ENCODE assay signal across 14 cellular contexts in the genomic region with DNA sequence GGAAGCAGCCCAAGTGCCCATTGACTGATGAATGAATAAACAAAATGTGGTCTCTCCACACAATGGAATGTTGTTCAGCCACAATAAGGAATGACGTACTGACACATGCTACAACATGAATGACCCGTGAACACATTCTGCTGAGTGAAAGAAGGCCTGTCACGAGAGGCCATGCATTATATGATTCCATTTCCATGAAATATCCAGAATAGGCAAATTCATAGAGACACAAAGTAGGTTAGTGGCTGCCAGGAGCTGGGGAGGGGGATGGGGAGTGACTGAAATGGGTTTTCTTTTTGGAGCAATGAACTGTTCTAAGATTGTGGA. TPM values are rescaled to one million over a fixed set of nuclear protein-coding genes. Genes with fewer than 3 reads are reported as not detected.
DNase-seq lines count a peak whose midpoint lies in the region; ATAC-seq and FAIRE-seq lines count a peak whose summit lies in the region.
"Had no signal": no experiment of that assay in that cellular context is flagged by ENCODE, and none has a peak within 500 bp of the region (broad histone marks: within the 10 kb centered on the region; RNA-seq: fewer than 3 reads in every experiment).

No MANE protein-coding gene starts in this region.

- peaks cover 7% of the 10 kb centered on the region for H3K36me3 Mint-ChIP-seq in T-helper 17 cell (ENCODE audit: low read depth)
- H3K36me3 Mint-ChIP-seq in stimulated activated effector memory CD8-positive, alpha-beta T cell treated with anti-CD3 and anti-CD28 coated beads, Interleukin-12 subunit alpha, Interleukin-12 subunit beta, amount 100 ng/mL, for 72 hours, result peaks cover 32% of the 10 kb centered on the region
- H3K36me3 Mint-ChIP-seq in activated naive CD8-positive, alpha-beta T cell treated with anti-CD3 and anti-CD28 coated beads, Interleukin-2, amount 50 U/mL, for 24 hours (ENCODE audit: low read depth), result peaks cover 11% of the 10 kb centered on the region

- no peaks in the 10 kb centered on the region for H3K9me3 Mint-ChIP-seq in stimulated activated effector memory CD8-positive, alpha-beta T cell treated with anti-CD3 and anti-CD28 coated beads, Interleukin-12 subunit alpha, Interleukin-12 subunit beta, amount 100 ng/mL, for 72 hours
- H3K9me3 Mint-ChIP-seq in activated naive CD8-positive, alpha-beta T cell treated with anti-CD3 and anti-CD28 coated beads, Interleukin-2, amount 50 U/mL, for 24 hours, result no peaks in the 10 kb centered on the region

- DNase-seq in GM04504 (ENCODE audit: low read depth) (peak; percentile 31), T-helper 17 cell (no peak), frontal cortex (ENCODE audit: low spot score in 2 of 2) (peak in 1 of 2 donors; percentile 65), cerebellar nuclear complex (lab: John Stamatoyannopoulos, UW) (no peak)
- DNase-seq in stimulated activated effector memory CD8-positive, alpha-beta T cell treated with anti-CD3 and anti-CD28 coated beads, Interleukin-12 subunit alpha, Interleukin-12 subunit beta, amount 100 ng/mL, for 72 hours (ENCODE audit: low spot score in 2 of 2), result no peak
- no peak for DNase-seq in activated CD4-positive, CD25-positive, alpha-beta regulatory T cell treated with anti-CD3 and anti-CD28 coated beads, Interleukin-2, amount 50 U/mL, for 72 hours
- no peak for DNase-seq in activated naive CD8-positive, alpha-beta T cell treated with anti-CD3 and anti-CD28 coated beads, Interleukin-2, amount 50 U/mL, for 24 hours
- DNase-seq: activated CD8-positive, alpha-beta T cell treated with anti-CD3 and anti-CD28 coated beads, Interleukin-2, amount 10 ng/mL, durations not matched to agents 7 days and 5 days; DND-41; NCI-H1436; stimulated activated CD4-positive, alpha-beta T cell treated with anti-CD3 and anti-CD28 coated beads, Interleukin-4, amount 100 ng/mL, for 1 hour; transverse colon had no signal

- peaks cover 19% of the 10 kb centered on the region for H3K4me1 Mint-ChIP-seq in T-helper 17 cell
- peaks cover 25% of the 10 kb centered on the region for H3K4me1 Mint-ChIP-seq in stimulated activated effector memory CD8-positive, alpha-beta T cell treated with anti-CD3 and anti-CD28 coated beads, Interleukin-12 subunit alpha, Interleukin-12 subunit beta, amount 100 ng/mL, for 72 hours
- peaks cover 19% of the 10 kb centered on the region for H3K4me1 Mint-ChIP-seq in activated naive CD8-positive, alpha-beta T cell treated with anti-CD3 and anti-CD28 coated beads, Interleukin-2, amount 50 U/mL, for 24 hours

- H3K4me3 Mint-ChIP-seq in T-helper 17 cell, result no peak overlapping the region
- H3K4me3 Mint-ChIP-seq in stimulated activated effector memory CD8-positive, alpha-beta T cell treated with anti-CD3 and anti-CD28 coated beads, Interleukin-12 subunit alpha, Interleukin-12 subunit beta, amount 100 ng/mL, for 72 hours, result no peak overlapping the region
- no peak overlapping the region for H3K4me3 Mint-ChIP-seq in activated naive CD8-positive, alpha-beta T cell treated with anti-CD3 and anti-CD28 coated beads, Interleukin-2, amount 50 U/mL, for 24 hours
- H3K4me3 Mint-ChIP-seq: activated CD8-positive, alpha-beta T cell treated with anti-CD3 and anti-CD28 coated beads, Interleukin-2, amount 10 ng/mL, durations not matched to agents 7 days and 5 days had no signal

- peak overlapping the region; percentile 91 for H3K27ac Mint-ChIP-seq in T-helper 17 cell
- H3K27ac Mint-ChIP-seq in stimulated activated effector memory CD8-positive, alpha-beta T cell treated with anti-CD3 and anti-CD28 coated beads, Interleukin-12 subunit alpha, Interleukin-12 subunit beta, amount 100 ng/mL, for 72 hours, result peak overlapping the region; percentile 78
- no peak overlapping the region for H3K27ac Mint-ChIP-seq in activated naive CD8-positive, alpha-beta T cell treated with anti-CD3 and anti-CD28 coated beads, Interleukin-2, amount 50 U/mL, for 24 hours
- H3K27ac Mint-ChIP-seq: activated CD8-positive, alpha-beta T cell treated with anti-CD3 and anti-CD28 coated beads, Interleukin-2, amount 10 ng/mL, durations not matched to agents 7 days and 5 days had no signal

- ATAC-seq in T-helper 17 cell (no peak), HG02981 (IDR thresholded peaks at IDR 0.05; ENCODE audit: unreplicated experiment) (no peak)
- ATAC-seq in stimulated activated effector memory CD8-positive, alpha-beta T cell treated with anti-CD3 and anti-CD28 coated beads, Interleukin-12 subunit alpha, Interleukin-12 subunit beta, amount 100 ng/mL, for 72 hours, result no peak
- ATAC-seq in activated naive CD8-positive, alpha-beta T cell treated with anti-CD3 and anti-CD28 coated beads, Interleukin-2, amount 50 U/mL, for 24 hours, result no peak
- ATAC-seq: activated CD8-positive, alpha-beta T cell treated with anti-CD3 and anti-CD28 coated beads, Interleukin-2, amount 10 ng/mL, durations not matched to agents 7 days and 5 days had no signal

- H3K9me3 ChIP-seq in T-helper 17 cell (ENCODE audit: control insufficient read depth, low read length, poor library complexity, severe bottlenecking), result no peaks in the 10 kb centered on the region
- H3K9me3 ChIP-seq: transverse colon had no signal

- no peaks in the 10 kb centered on the region for H3K27me3 Mint-ChIP-seq in T-helper 17 cell
- H3K27me3 Mint-ChIP-seq in activated naive CD8-positive, alpha-beta T cell treated with anti-CD3 and anti-CD28 coated beads, Interleukin-2, amount 50 U/mL, for 24 hours, result no peaks in the 10 kb centered on the region

- peak; percentile 89 for FAIRE-seq in frontal cortex (lab: Jason Lieb, UNC)
- FAIRE-seq: H54 had no signal

RNA-seq across cellular contexts. Expression of a gene that starts 41.4 kb away (rescaled TPM):
- total RNA-seq in T-helper 17 cell (10 to 100 TPM; 22.9 to 34.0 TPM), frontal cortex (31.0 TPM)

RNA-seq across cellular contexts. Expression of a gene that starts 53.3 kb away (rescaled TPM):
- total RNA-seq in T-helper 17 cell, result 1 to 10 TPM; 6.3 to 7.1 TPM
- total RNA-seq in frontal cortex, result 13.5 TPM
